8 cellular contexts compared by ENCODE assay signal in genomic region chr4:101349346-101350064, GRCh38. TPM values are rescaled to one million over a fixed set of nuclear protein-coding genes. Genes with fewer than 3 reads are reported as not detected.
DNase-seq lines count a peak whose midpoint lies in the region; ATAC-seq and TF ChIP-seq lines count a peak whose summit lies in the region.

No MANE protein-coding gene starts in this region.

- 15 to 57% methylated on average over 4 of the region's 4 CpGs for WGBS in sigmoid colon, 2 donors

- H3K36me3 ChIP-seq in DND-41 (ENCODE audit: insufficient read depth, low read length) = no peaks in the 10 kb centered on the region; the same call in 1 of the 2 replicates
- H3K36me3 ChIP-seq in sigmoid colon = no peaks in the 10 kb centered on the region

- no peak overlapping the region for H2AFZ ChIP-seq in DND-41 (ENCODE audit: low read depth, low read length)

- H3K27me3 ChIP-seq in DND-41 (ENCODE audit: insufficient read depth, low read length, poor library complexity) = no peaks in the 10 kb centered on the region
- H3K27me3 ChIP-seq in sigmoid colon = no peaks in the 10 kb centered on the region

- intact Hi-C loops in sigmoid colon (cut with DNase I) = loop anchor here (5.0 to 10.0 kb wide), 4 partner anchors 172 to 1785 kb away; partner anchors contain the start of genes H2AZ1 and TRMT10A

- H3K4me1 ChIP-seq in DND-41 (ENCODE audit: insufficient read depth, low read length) (peaks cover 25% of the 10 kb centered on the region), sigmoid colon (peaks cover 0 to 25% (median 20%) of the 10 kb centered on the region in 4 donors)

- TF ChIP-seq POLR2A in sigmoid colon (IDR thresholded peaks at IDR 0.05) = no peak
- no peak for TF ChIP-seq POLR2A in GM18505 (IDR thresholded peaks at IDR 0.05; ENCODE audit: borderline replicate concordance, extremely low read depth, insufficient read depth, insufficient read length)

- no peak for TF ChIP-seq EP300 in sigmoid colon (IDR thresholded peaks at IDR 0.05)

- peak overlapping the region; percentile 97; the same call in 1 of the 2 replicates for H3K4me2 ChIP-seq in DND-41 (ENCODE audit: insufficient read depth, low read length)

- H3K9me3 ChIP-seq in DND-41 (ENCODE audit: insufficient read depth, low read length, severe bottlenecking) = no peaks in the 10 kb centered on the region
- H3K9me3 ChIP-seq in sigmoid colon = no peaks in the 10 kb centered on the region

- TF ChIP-seq CTCF in DND-41 (IDR thresholded peaks at IDR 0.05; ENCODE audit: borderline replicate concordance, extremely low read depth, low read length, poor library complexity, severe bottlenecking) (no peak), sigmoid colon (IDR thresholded peaks at IDR 0.05) (no peak)

- ATAC-seq in DND-41 (ENCODE audit: insufficient read depth, low read depth) = no peak
- no peak for ATAC-seq in GM18505 (IDR thresholded peaks at IDR 0.05; ENCODE audit: unreplicated experiment)

- H3K4me3 ChIP-seq in DND-41 (ENCODE audit: low read depth in 1 of 2, low read length in 2 of 2) (no peak overlapping the region), sigmoid colon (no peak overlapping the region)

- peaks cover 20% of the 10 kb centered on the region for H3K79me2 ChIP-seq in DND-41 (ENCODE audit: insufficient read depth, low read length)

- H3K9ac ChIP-seq in DND-41 (ENCODE audit: low read depth, low read length) = no peak overlapping the region

- H3K27ac ChIP-seq in DND-41 (ENCODE audit: low read length) (no peak overlapping the region), sigmoid colon (peak overlapping the region; percentile 92 to 97 (median 96))

- peaks cover 6% of the 10 kb centered on the region; the same call in 1 of the 2 replicates for H4K20me1 ChIP-seq in DND-41 (ENCODE audit: insufficient read depth, low read length)

- no peak for DNase-seq in DND-41
- DNase-seq in NCI-H446 treated with DMSO at 0.1 percent for 48 hours (lab: John Stamatoyannopoulos, UW) = peak; percentile 76
- peak; percentile 52 for DNase-seq in fibroblast of peridontal ligament (ENCODE audit: extremely low read depth)
- DNase-seq in sigmoid colon = peak; percentile 81
- no peak for DNase-seq in NCI-H128 (lab: John Stamatoyannopoulos, UW; ENCODE audit: unreplicated experiment)
- DNase-seq in SK-N-DZ (ENCODE audit: low spot score) = no peak
- no peak for DNase-seq in activated naive CD4-positive, alpha-beta T cell (lab: John Stamatoyannopoulos, UW)

RNA-seq across cellular contexts. Expression of gene PPP3CA, which starts 2.2 kb away (rescaled TPM):
- 10 to 100 TPM; 26.2 to 47.7 (median 30.8) TPM for total RNA-seq in sigmoid colon
- 10 to 100 TPM; 11.8 to 15.0 (median 13.9) TPM for polyA plus RNA-seq in sigmoid colon
- 20.1 and 20.9 TPM in 2 replicates for polyA plus RNA-seq in SK-N-DZ (2014; cell fraction: cytosol; rRNA removed)
- 15.6 and 17.6 TPM in 2 replicates for polyA plus RNA-seq in SK-N-DZ (2014; cell fraction: nucleus; rRNA removed)

Comparison
In these comparisons a context has a peak if more than half of its experiments do, and no peak if none do; other contexts are left out.
1. DNase-seq: peak in NCI-H446 treated with DMSO at 0.1 percent for 48 hours (single experiment), fibroblast of peridontal ligament (single experiment) and sigmoid colon (single experiment); none in DND-41 (single experiment), NCI-H128 (single experiment), SK-N-DZ (single experiment) and activated naive CD4-positive, alpha-beta T cell (0 of 4).